8 cellular contexts compared by ENCODE assay signal in genomic region chr11:65641233-65642013, GRCh38. TPM values are rescaled to one million over a fixed set of nuclear protein-coding genes. Genes with fewer than 3 reads are reported as not detected.
DNase-seq lines count a peak whose midpoint lies in the region; ATAC-seq and TF ChIP-seq lines count a peak whose summit lies in the region.
"Had no signal": no experiment of that assay in that cellular context is flagged by ENCODE, and none has a peak within 500 bp of the region (broad histone marks: within the 10 kb centered on the region; RNA-seq: fewer than 3 reads in every experiment).

No MANE protein-coding gene starts in this region.

- H3F3A ChIP-seq in GM23338 (replicated peaks; ENCODE audit: low read depth) (peaks cover 31% of the 10 kb centered on the region), smooth muscle cell (ENCODE audit: low read depth) (peaks cover 11% of the 10 kb centered on the region)

- 0 out of 2 replicates have a peak, but pooled peaks cover 7% of the 10 kb centered on the region for H3K36me3 ChIP-seq in GM23338 (ENCODE audit: insufficient read depth)
- H3K36me3 ChIP-seq in WERI-Rb-1 = peaks cover 12% of the 10 kb centered on the region
- no peaks in the 10 kb centered on the region for H3K36me3 ChIP-seq in hepatocyte (replicated peaks; ENCODE audit: insufficient read depth, low read depth)
- H3K36me3 ChIP-seq in smooth muscle cell (ENCODE audit: low read depth) = no peaks in the 10 kb centered on the region

- peaks cover 42% of the 10 kb centered on the region for H3K4me1 ChIP-seq in GM23338 (ENCODE audit: insufficient read depth)
- no peaks in the 10 kb centered on the region for H3K4me1 ChIP-seq in hepatocyte (ENCODE audit: insufficient read depth)
- H3K4me1 ChIP-seq in smooth muscle cell (ENCODE audit: low read depth) = peaks cover 13% of the 10 kb centered on the region

- DNase-seq in GM23338 (ENCODE audit: low spot score) (no peak), WERI-Rb-1 (peak; percentile 56), hepatocyte (ENCODE audit: low spot score) (no peak), smooth muscle cell (lab: John Stamatoyannopoulos, UW; ENCODE audit: unreplicated experiment) (no peak), GM10248 (ENCODE audit: extremely low spot score) (no peak), GM13976 (ENCODE audit: low spot score) (no peak)
- DNase-seq in effector CD4-positive, alpha-beta T cell = no peak
- DNase-seq: stimulated activated CD4-positive, alpha-beta T cell treated with anti-CD3 and anti-CD28 coated beads, Interleukin-2, amount 100 ng/mL, for 48 hours had no signal

- H3K27me3 ChIP-seq in GM23338 (ENCODE audit: insufficient read depth) = no peaks in the 10 kb centered on the region
- no peaks in the 10 kb centered on the region for H3K27me3 ChIP-seq in WERI-Rb-1 (ENCODE audit: insufficient read depth, low read depth, severe bottlenecking)
- H3K27me3 ChIP-seq in hepatocyte = no peaks in the 10 kb centered on the region
- H3K27me3 ChIP-seq in smooth muscle cell (ENCODE audit: low read depth) = no peaks in the 10 kb centered on the region

- H3K9me3 ChIP-seq in WERI-Rb-1 (ENCODE audit: severe bottlenecking) (no peaks in the 10 kb centered on the region), hepatocyte (ENCODE audit: low read depth) (no peaks in the 10 kb centered on the region), smooth muscle cell (replicated peaks; ENCODE audit: low read depth) (no peaks in the 10 kb centered on the region)

- H3K27ac Mint-ChIP-seq in GM23338 = peak overlapping the region; percentile 92

- POLR2A ChIA-PET in GM10248 (lab: Yijun Ruan, JAX) = interaction anchor here (5.2 kb wide), 1 partner anchor 11 kb away, joined by 31 read pairs; no protein-coding TSS in a partner anchor

- H3K4me3 ChIP-seq in GM23338 (peak overlapping the region; percentile 87), WERI-Rb-1 (ENCODE audit: low read depth, low read length) (no peak overlapping the region), hepatocyte (no peak overlapping the region), smooth muscle cell (no peak overlapping the region)

- H4K20me1 ChIP-seq in GM23338 (replicated peaks; ENCODE audit: insufficient read depth) (no peaks in the 10 kb centered on the region), hepatocyte (ENCODE audit: insufficient read depth, poor library complexity, severe bottlenecking) (no peaks in the 10 kb centered on the region), smooth muscle cell (ENCODE audit: low read depth) (peaks cover 14% of the 10 kb centered on the region)

- no peak overlapping the region for H3K9ac ChIP-seq in smooth muscle cell (ENCODE audit: low read depth)

- H3K27ac ChIP-seq in GM23338 (ENCODE audit: low read depth) = peak overlapping the region; percentile 72; the same call in 1 of the 2 replicates
- H3K27ac ChIP-seq in WERI-Rb-1 = no peak overlapping the region
- no peak overlapping the region for H3K27ac ChIP-seq in hepatocyte
- no peak overlapping the region for H3K27ac ChIP-seq in smooth muscle cell (ENCODE audit: low read depth)

- TF ChIP-seq CTCF in GM23338 (conservative IDR thresholded peaks at IDR 0.05; ENCODE audit: low read depth in 2 of 2) (no peak), WERI-Rb-1 (IDR thresholded peaks at IDR 0.05; ENCODE audit: low read depth, low read length) (no peak), hepatocyte (IDR thresholded peaks at IDR 0.05; ENCODE audit: poor library complexity) (no peak), smooth muscle cell (IDR thresholded peaks at IDR 0.05; ENCODE audit: borderline replicate concordance, insufficient read depth, poor library complexity, severe bottlenecking) (no peak), GM10248 (IDR thresholded peaks at IDR 0.05; ENCODE audit: control extremely low read depth, extremely low read depth, low read depth, missing control alignments) (no peak), GM13976 (IDR thresholded peaks at IDR 0.05; ENCODE audit: borderline replicate concordance, control extremely low read depth, extremely low read depth, insufficient read depth, missing control alignments) (no peak)

- CTCF ChIA-PET in GM10248 (lab: Yijun Ruan, JAX) = interaction anchor here (1.5 to 5.7 kb wide), 3 partner anchors 8 to 101 kb away, joined by 3 to 54 read pairs (median 6); no protein-coding TSS in a partner anchor

- 89% methylated on average over 18 of the region's 18 CpGs for WGBS in hepatocyte (ENCODE audit: low lambda C conversion rate, missing lambda C conversion rate)
- 83% methylated on average over 17 of the region's 18 CpGs for WGBS in smooth muscle cell (ENCODE audit: low lambda C conversion rate)

- no peaks in the 10 kb centered on the region for H3K9me3 Mint-ChIP-seq in GM23338

- H3K4me3 Mint-ChIP-seq in GM23338 = peak overlapping the region; percentile 80

- H3K9me2 ChIP-seq in GM23338 (ENCODE audit: insufficient read depth) (no peaks in the 10 kb centered on the region), hepatocyte (replicated peaks; ENCODE audit: insufficient read depth) (no peaks in the 10 kb centered on the region)

- in situ Hi-C loops in GM13976 (cut with MboI; ENCODE audit: low sequenced_read_pairs, unreplicated experiment) = no loop called here

- peaks cover 30% of the 10 kb centered on the region for H3K27me3 Mint-ChIP-seq in GM23338 (ENCODE audit: insufficient read depth, low read depth, poor library complexity)

- H2AFZ ChIP-seq in GM23338 (peak overlapping the region; percentile 61; the same call in 1 of the 2 replicates), hepatocyte (no peak overlapping the region), smooth muscle cell (ENCODE audit: low read depth) (no peak overlapping the region)

- H3K4me1 Mint-ChIP-seq in GM23338 = peaks cover 48% of the 10 kb centered on the region

- peaks cover 9% of the 10 kb centered on the region for H3K36me3 Mint-ChIP-seq in GM23338 (ENCODE audit: low read depth)

- H3K79me2 ChIP-seq in GM23338 (replicated peaks; ENCODE audit: insufficient read depth) = no peaks in the 10 kb centered on the region; the same call in 1 of the 2 replicates
- no peaks in the 10 kb centered on the region for H3K79me2 ChIP-seq in hepatocyte
- H3K79me2 ChIP-seq in smooth muscle cell (ENCODE audit: low read depth) = no peaks in the 10 kb centered on the region

- peak overlapping the region; percentile 94 for H3K4me2 ChIP-seq in GM23338
- H3K4me2 ChIP-seq in hepatocyte = peak overlapping the region; percentile 44
- peak overlapping the region; percentile 13 for H3K4me2 ChIP-seq in smooth muscle cell

- no peak for ATAC-seq in GM23338

TF ChIP-seq in GM23338, 12 proteins besides CTCF, POLR2A, EP300 and RAD21 (continues in another document):
- no peak for TF ChIP-seq ZNF331 (CRISPR knock-in tag; IDR thresholded peaks at IDR 0.05; ENCODE audit: low read depth)
- TF ChIP-seq STAT1 (IDR thresholded peaks at IDR 0.05; ENCODE audit: unreplicated experiment) = no peak
- TF ChIP-seq POLR2AphosphoS5 (IDR thresholded peaks at IDR 0.05; ENCODE audit: low read depth) = no peak
- TF ChIP-seq ZNF114 (CRISPR knock-in tag; IDR thresholded peaks at IDR 0.05) = no peak
- no peak for TF ChIP-seq CREB1 (CRISPR knock-in tag; IDR thresholded peaks at IDR 0.05; ENCODE audit: low read depth)

RNA-seq across cellular contexts. Expression of gene SIPA1, which starts 3.5 kb away (rescaled TPM):
- total RNA-seq in GM23338 (2014; rRNA removed; shearing (Covaris generic)) = 54.6 and 56.7 TPM in 2 replicates
- polyA plus RNA-seq in GM23338 (2016; fragmentation: Nextera tagmentation; extraction: Ambion mirVana) (50.1 and 75.5 TPM in 2 replicates), hepatocyte (35.2 and 42.9 TPM in 2 replicates), smooth muscle cell (63.8 and 67.6 TPM in 2 replicates)
- total RNA-seq in hepatocyte (15.6 and 19.1 TPM in 2 replicates), smooth muscle cell (9.8 and 15.9 TPM in 2 replicates)

RNA-seq across cellular contexts. Expression of gene RELA, which starts 21.3 kb away (rescaled TPM):
- 17.0 and 22.8 TPM in 2 replicates for total RNA-seq in GM23338 (2014; rRNA removed; shearing (Covaris generic))
- polyA plus RNA-seq in GM23338 (2016; fragmentation: Nextera tagmentation; extraction: Ambion mirVana) = 12.9 and 18.5 TPM in 2 replicates
- total RNA-seq in hepatocyte = 28.1 and 32.7 TPM in 2 replicates
- polyA plus RNA-seq in hepatocyte = 64.6 and 68.7 TPM in 2 replicates
- 41.7 and 48.1 TPM in 2 replicates for total RNA-seq in smooth muscle cell
- 82.8 and 98.4 TPM in 2 replicates for polyA plus RNA-seq in smooth muscle cell

RNA-seq across cellular contexts. Expression of gene PCNX3, which starts 25.8 kb away (rescaled TPM):
- total RNA-seq in GM23338 (2014; rRNA removed; shearing (Covaris generic)) = 41.2 and 52.2 TPM in 2 replicates
- polyA plus RNA-seq in GM23338 (2016; fragmentation: Nextera tagmentation; extraction: Ambion mirVana) (7.3 and 8.7 TPM in 2 replicates), hepatocyte (17.6 and 20.0 TPM in 2 replicates), smooth muscle cell (18.3 and 20.7 TPM in 2 replicates)
- total RNA-seq in hepatocyte (22.2 and 27.4 TPM in 2 replicates), smooth muscle cell (12.0 and 17.5 TPM in 2 replicates)

RNA-seq across cellular contexts. Expression of gene MAP3K11, which starts 27.4 kb away (rescaled TPM):
- total RNA-seq in GM23338 (2014; rRNA removed; shearing (Covaris generic)) = 32.8 and 38.6 TPM in 2 replicates
- polyA plus RNA-seq in GM23338 (2016; fragmentation: Nextera tagmentation; extraction: Ambion mirVana) (19.8 and 20.8 TPM in 2 replicates), hepatocyte (55.3 and 59.5 TPM in 2 replicates), smooth muscle cell (17.3 and 29.7 TPM in 2 replicates)
- total RNA-seq in hepatocyte (39.3 and 40.5 TPM in 2 replicates), smooth muscle cell (14.9 and 15.0 TPM in 2 replicates)

RNA-seq across cellular contexts. Expression of gene KCNK7, which starts 45.8 kb away (rescaled TPM):
- not detected in 2 replicates for total RNA-seq in GM23338 (2014; rRNA removed; shearing (Covaris generic))
- polyA plus RNA-seq in GM23338 (2016; fragmentation: Nextera tagmentation; extraction: Ambion mirVana) (0.24 and 0.60 TPM in 2 replicates), hepatocyte (0.37 TPM in 1 of 2 replicates, not detected in the other), smooth muscle cell (not detected in 2 replicates)
- total RNA-seq in hepatocyte (not detected in 2 replicates), smooth muscle cell (1.7 TPM in 1 of 2 replicates, not detected in the other)

Comparison
In these comparisons a context has a peak if more than half of its experiments do, and no peak if none do; other contexts are left out.
1. H3K4me2 ChIP-seq: peak in every context shown above with its lines; median percentile 94 in GM23338; 44 in hepatocyte; 13 in smooth muscle cell.